Comparison of ENCODE assay signal across 16 cellular contexts in genomic region chr4:161990721-161991120, GRCh38.
DNase-seq lines count a peak whose midpoint lies in the region; ATAC-seq, FAIRE-seq and TF ChIP-seq lines count a peak whose summit lies in the region.
"Had no signal": no experiment of that assay in that cellular context is flagged by ENCODE, and none has a peak within 500 bp of the region (broad histone marks: within the 10 kb centered on the region; RNA-seq: fewer than 3 reads in every experiment).

No MANE protein-coding gene starts in this region.

- H3K4me1 Mint-ChIP-seq in activated T-cell treated with anti-CD3 and anti-CD28 coated beads, Interleukin-2, amount 50 U/mL, for 24 hours (ENCODE audit: low read depth), result no peaks in the 10 kb centered on the region
- H3K4me1 Mint-ChIP-seq: CD4-positive, CD25-positive, alpha-beta regulatory T cell; CD8-positive, alpha-beta memory T cell had no signal

- H3K4me3 ChIP-seq in RWPE2 (ENCODE audit: severe bottlenecking), result no peak overlapping the region
- H3K4me3 ChIP-seq: HAP-1 had no signal

- H3K36me3 ChIP-seq in RWPE2 (ENCODE audit: low read depth), result no peaks in the 10 kb centered on the region
- H3K36me3 ChIP-seq: BE2C, HAP-1 had no signal

- H3K27me3 ChIP-seq in RWPE2 (ENCODE audit: insufficient read depth, poor library complexity, severe bottlenecking), result no peaks in the 10 kb centered on the region
- H3K27me3 ChIP-seq: BE2C had no signal

- no peaks in the 10 kb centered on the region for H3K36me3 Mint-ChIP-seq in activated T-cell treated with anti-CD3 and anti-CD28 coated beads, Interleukin-2, amount 50 U/mL, for 24 hours (ENCODE audit: low read depth)
- H3K36me3 Mint-ChIP-seq: CD4-positive, CD25-positive, alpha-beta regulatory T cell had no signal

- peak; percentile 42; the same call in 1 of the 3 replicates for ATAC-seq in RWPE2 (ENCODE audit: low read depth)
- no peak for ATAC-seq in GM18861 (IDR thresholded peaks at IDR 0.05; ENCODE audit: unreplicated experiment)

- no peaks in the 10 kb centered on the region for H3K27me3 Mint-ChIP-seq in activated T-cell treated with anti-CD3 and anti-CD28 coated beads, Interleukin-2, amount 50 U/mL, for 24 hours
- H3K27me3 Mint-ChIP-seq: CD4-positive, CD25-positive, alpha-beta regulatory T cell had no signal

- TF ChIP-seq POLR2A in H54 (IDR thresholded peaks at IDR 0.05; ENCODE audit: low read depth, low read length), result no peak

- no peaks in the 10 kb centered on the region for H3K9me3 ChIP-seq in RWPE2 (ENCODE audit: severe bottlenecking)
- H3K9me3 ChIP-seq: BE2C, HAP-1 had no signal

- no peak for DNase-seq in D721Med (ENCODE audit: insufficient read length, low spot score)
- DNase-seq in HPDE6-E6E7 (ENCODE audit: extremely low spot score), result peak; percentile 72
- DNase-seq in RWPE2 (ENCODE audit: low spot score), result no peak
- peak; percentile 8 for DNase-seq in epithelial cell of prostate (ENCODE audit: low read depth, low spot score)
- no peak for DNase-seq in activated T-cell treated with anti-CD3 and anti-CD28 coated beads, Interleukin-2, amount 50 U/mL, for 24 hours
- DNase-seq in H54 (ENCODE audit: insufficient read length, low spot score), result no peak
- DNase-seq: ACHN; BE2C; C1 segment of cervical spinal cord; CD4-positive, CD25-positive, alpha-beta regulatory T cell; CD8-positive, alpha-beta memory T cell; COR-L47; GDM1 had no signal

- peak; percentile 38 for FAIRE-seq in D721Med (lab: Jason Lieb, UNC)
- no peak for FAIRE-seq in H54 (lab: Jason Lieb, UNC)
- FAIRE-seq: H1 had no signal

- TF ChIP-seq CTCF in D721Med (IDR thresholded peaks at IDR 0.05; ENCODE audit: insufficient read depth, missing control alignments) (no peak), RWPE2 (IDR thresholded peaks at IDR 0.05; ENCODE audit: poor library complexity, severe bottlenecking) (no peak)

- no peak overlapping the region for H3K4me3 Mint-ChIP-seq in activated T-cell treated with anti-CD3 and anti-CD28 coated beads, Interleukin-2, amount 50 U/mL, for 24 hours
- H3K4me3 Mint-ChIP-seq: CD4-positive, CD25-positive, alpha-beta regulatory T cell; CD8-positive, alpha-beta memory T cell had no signal

- no peak overlapping the region for H3K27ac Mint-ChIP-seq in activated T-cell treated with anti-CD3 and anti-CD28 coated beads, Interleukin-2, amount 50 U/mL, for 24 hours
- H3K27ac Mint-ChIP-seq: CD4-positive, CD25-positive, alpha-beta regulatory T cell; CD8-positive, alpha-beta memory T cell had no signal

- peaks cover 7% of the 10 kb centered on the region for H3K4me1 ChIP-seq in RWPE2 (ENCODE audit: insufficient read depth, poor library complexity, severe bottlenecking)
- H3K4me1 ChIP-seq: BE2C had no signal

- H3K27ac ChIP-seq in RWPE2 (ENCODE audit: poor library complexity, severe bottlenecking) (no peak overlapping the region), epithelial cell of prostate (no peak overlapping the region)

- peaks cover 2% of the 10 kb centered on the region for H3K9me3 Mint-ChIP-seq in activated T-cell treated with anti-CD3 and anti-CD28 coated beads, Interleukin-2, amount 50 U/mL, for 24 hours

Comparison
In these comparisons a context has a peak if more than half of its experiments do, and no peak if none do; other contexts are left out.
1. DNase-seq: peak in HPDE6-E6E7 (single experiment) and epithelial cell of prostate (single experiment); none in D721Med (single experiment), RWPE2 (single experiment), activated T-cell treated with anti-CD3 and anti-CD28 coated beads, Interleukin-2, amount 50 U/mL, for 24 hours (single experiment) and H54 (single experiment).